8 cellular contexts compared by ENCODE assay signal in genomic region chr10:26215923-26216576, GRCh38. TPM values are rescaled to one million over a fixed set of nuclear protein-coding genes. Genes with fewer than 3 reads are reported as not detected.
DNase-seq lines count a peak whose midpoint lies in the region; ATAC-seq and TF ChIP-seq lines count a peak whose summit lies in the region.

No MANE protein-coding gene starts in this region.

- H4K20me1 ChIP-seq in smooth muscle cell (ENCODE audit: low read depth) (no peaks in the 10 kb centered on the region), MM.1S (ENCODE audit: insufficient read depth, low read length) (no peaks in the 10 kb centered on the region)

- ATAC-seq in RWPE2 (ENCODE audit: low read depth), result peak; percentile 77
- ATAC-seq in GM21381 (IDR thresholded peaks at IDR 0.05; ENCODE audit: unreplicated experiment), result no peak
- no peak for ATAC-seq in GM19463 (IDR thresholded peaks at IDR 0.05; ENCODE audit: unreplicated experiment)

- H3K4me1 ChIP-seq in RWPE2 (ENCODE audit: insufficient read depth, poor library complexity, severe bottlenecking), result no peaks in the 10 kb centered on the region
- peaks cover 33% of the 10 kb centered on the region for H3K4me1 ChIP-seq in smooth muscle cell (ENCODE audit: low read depth)
- H3K4me1 ChIP-seq in MM.1S (ENCODE audit: low read length), result no peaks in the 10 kb centered on the region

- H3F3A ChIP-seq in smooth muscle cell (ENCODE audit: low read depth), result no peaks in the 10 kb centered on the region
- no peaks in the 10 kb centered on the region for H3F3A ChIP-seq in MM.1S (ENCODE audit: insufficient read depth, low read length)

- H3K27me3 ChIP-seq in RWPE2 (ENCODE audit: insufficient read depth, poor library complexity, severe bottlenecking) (peaks cover 100% of the 10 kb centered on the region), smooth muscle cell (ENCODE audit: low read depth) (peaks cover 100% of the 10 kb centered on the region), MM.1S (replicated peaks; ENCODE audit: insufficient read depth, low read length) (no peaks in the 10 kb centered on the region)

- no peak overlapping the region for H3K27ac ChIP-seq in RWPE2 (ENCODE audit: poor library complexity, severe bottlenecking)
- H3K27ac ChIP-seq in smooth muscle cell (ENCODE audit: low read depth), result no peak overlapping the region
- H3K27ac ChIP-seq in MM.1S (ENCODE audit: low read length), result no peak overlapping the region

- WGBS in smooth muscle cell (ENCODE audit: low lambda C conversion rate), result under 1% methylated on average over 42 of the region's 57 CpGs

- H3K4me3 ChIP-seq in RWPE2 (ENCODE audit: severe bottlenecking) (no peak overlapping the region), smooth muscle cell (peak overlapping the region; percentile 32), MM.1S (ENCODE audit: low read length) (no peak overlapping the region)

- H3K36me3 ChIP-seq in RWPE2 (ENCODE audit: low read depth) (no peaks in the 10 kb centered on the region), smooth muscle cell (ENCODE audit: low read depth) (no peaks in the 10 kb centered on the region), MM.1S (replicated peaks; ENCODE audit: insufficient read depth, low read length) (no peaks in the 10 kb centered on the region)

- H3K9ac ChIP-seq in smooth muscle cell (ENCODE audit: low read depth) (no peak overlapping the region), MM.1S (ENCODE audit: low read length) (no peak overlapping the region)

- no peaks in the 10 kb centered on the region for H3K9me2 ChIP-seq in MM.1S (replicated peaks; ENCODE audit: insufficient read depth, low read length)

- TF ChIP-seq CTCF in RWPE2 (IDR thresholded peaks at IDR 0.05; ENCODE audit: poor library complexity, severe bottlenecking) (no peak), smooth muscle cell (IDR thresholded peaks at IDR 0.05; ENCODE audit: borderline replicate concordance, insufficient read depth, poor library complexity, severe bottlenecking) (no peak), MM.1S (IDR thresholded peaks at IDR 0.05; ENCODE audit: low read length) (no peak)

- H3K4me2 ChIP-seq in smooth muscle cell (peak overlapping the region; percentile 81), MM.1S (ENCODE audit: low read depth, low read length) (no peak overlapping the region)

- H3K9me3 ChIP-seq in RWPE2 (ENCODE audit: severe bottlenecking) (no peaks in the 10 kb centered on the region), smooth muscle cell (replicated peaks; ENCODE audit: low read depth) (no peaks in the 10 kb centered on the region), MM.1S (replicated peaks; ENCODE audit: insufficient read depth, low read length) (no peaks in the 10 kb centered on the region)

- peak; percentile 3 for DNase-seq in DMS153 (lab: John Stamatoyannopoulos, UW)
- no peak for DNase-seq in DMS153 treated with DMSO at 0.1 percent for 48 hours (lab: John Stamatoyannopoulos, UW; ENCODE audit: unreplicated experiment)
- no peak for DNase-seq in RWPE2 (ENCODE audit: low spot score)
- peak; percentile 49 for DNase-seq in germinal center (ENCODE audit: low spot score)
- DNase-seq in smooth muscle cell (lab: John Stamatoyannopoulos, UW; ENCODE audit: unreplicated experiment), result peak; percentile 40
- DNase-seq in MM.1S, result no peak

- H2AFZ ChIP-seq in smooth muscle cell (ENCODE audit: low read depth) (no peak overlapping the region), MM.1S (ENCODE audit: low read length) (no peak overlapping the region)

- H3K79me2 ChIP-seq in smooth muscle cell (ENCODE audit: low read depth) (no peaks in the 10 kb centered on the region), MM.1S (ENCODE audit: low read length) (no peaks in the 10 kb centered on the region)

RNA-seq across cellular contexts. Expression of gene GAD2, which starts 0.5 kb away (rescaled TPM):
- not detected in 2 replicates for total RNA-seq in smooth muscle cell
- not detected in 2 replicates for polyA plus RNA-seq in smooth muscle cell

Comparison
In these comparisons a context has a peak if more than half of its experiments do, and no peak if none do; other contexts are left out.
1. DNase-seq: peak in DMS153 (single experiment), germinal center (single experiment) and smooth muscle cell (single experiment); none in DMS153 treated with DMSO at 0.1 percent for 48 hours (single experiment), RWPE2 (single experiment) and MM.1S (single experiment).